Comparison of ENCODE assay signal across 1 cellular context in the genomic region with DNA sequence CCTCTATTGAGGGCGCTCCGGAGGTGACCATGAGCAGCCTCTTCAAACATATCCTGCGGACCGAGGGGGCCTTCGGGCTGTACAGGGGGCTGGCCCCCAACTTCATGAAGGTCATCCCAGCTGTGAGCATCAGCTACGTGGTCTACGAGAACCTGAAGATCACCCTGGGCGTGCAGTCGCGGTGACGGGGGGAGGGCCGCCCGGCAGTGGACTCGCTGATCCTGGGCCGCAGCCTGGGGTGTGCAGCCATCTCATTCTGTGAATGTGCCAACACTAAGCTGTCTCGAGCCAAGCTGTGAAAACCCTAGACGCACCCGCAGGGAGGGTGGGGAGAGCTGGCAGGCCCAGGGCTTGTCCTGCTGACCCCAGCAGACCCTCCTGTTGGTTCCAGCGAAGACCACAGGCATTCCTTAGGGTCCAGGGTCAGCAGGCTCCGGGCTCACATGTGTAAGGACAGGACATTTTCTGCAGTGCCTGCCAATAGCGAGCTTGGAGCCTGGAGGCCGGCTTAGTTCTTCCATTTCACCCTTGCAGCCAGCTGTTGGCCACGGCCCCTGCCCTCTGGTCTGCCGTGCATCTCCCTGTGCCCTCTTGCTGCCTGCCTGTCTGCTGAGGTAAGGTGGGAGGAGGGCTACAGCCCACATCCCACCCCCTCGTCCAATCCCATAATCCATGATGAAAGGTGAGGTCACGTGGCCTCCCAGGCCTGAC.
TF ChIP-seq lines count a peak whose summit lies in the region.

No MANE protein-coding gene starts in this region.

TF ChIP-seq in GM12878, 131 proteins besides CTCF, POLR2A, EP300 and RAD21:
- TF ChIP-seq ATF7 (IDR thresholded peaks at IDR 0.05; ENCODE audit: low read depth) (no peak), SREBF2 (IDR thresholded peaks at IDR 0.05; ENCODE audit: low read length) (no peak), NKRF (conservative IDR thresholded peaks at IDR 0.05) (no peak)
- TF ChIP-seq, protein P1, sequence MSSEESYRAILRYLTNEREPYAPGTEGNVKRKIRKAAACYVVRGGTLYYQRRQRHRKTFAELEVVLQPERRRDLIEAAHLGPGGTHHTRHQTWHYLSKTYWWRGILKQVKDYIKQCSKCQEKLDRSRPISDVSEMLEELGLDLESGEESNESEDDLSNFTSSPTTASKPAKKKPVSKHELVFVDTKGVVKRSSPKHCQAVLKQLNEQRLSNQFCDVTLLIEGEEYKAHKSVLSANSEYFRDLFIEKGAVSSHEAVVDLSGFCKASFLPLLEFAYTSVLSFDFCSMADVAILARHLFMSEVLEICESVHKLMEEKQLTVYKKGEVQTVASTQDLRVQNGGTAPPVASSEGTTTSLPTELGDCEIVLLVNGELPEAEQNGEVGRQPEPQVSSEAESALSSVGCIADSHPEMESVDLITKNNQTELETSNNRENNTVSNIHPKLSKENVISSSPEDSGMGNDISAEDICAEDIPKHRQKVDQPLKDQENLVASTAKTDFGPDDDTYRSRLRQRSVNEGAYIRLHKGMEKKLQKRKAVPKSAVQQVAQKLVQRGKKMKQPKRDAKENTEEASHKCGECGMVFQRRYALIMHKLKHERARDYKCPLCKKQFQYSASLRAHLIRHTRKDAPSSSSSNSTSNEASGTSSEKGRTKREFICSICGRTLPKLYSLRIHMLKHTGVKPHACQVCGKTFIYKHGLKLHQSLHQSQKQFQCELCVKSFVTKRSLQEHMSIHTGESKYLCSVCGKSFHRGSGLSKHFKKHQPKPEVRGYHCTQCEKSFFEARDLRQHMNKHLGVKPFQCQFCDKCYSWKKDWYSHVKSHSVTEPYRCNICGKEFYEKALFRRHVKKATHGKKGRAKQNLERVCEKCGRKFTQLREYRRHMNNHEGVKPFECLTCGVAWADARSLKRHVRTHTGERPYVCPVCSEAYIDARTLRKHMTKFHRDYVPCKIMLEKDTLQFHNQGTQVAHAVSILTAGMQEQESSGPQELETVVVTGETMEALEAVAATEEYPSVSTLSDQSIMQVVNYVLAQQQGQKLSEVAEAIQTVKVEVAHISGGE (CRISPR knock-in tag; IDR thresholded peaks at IDR 0.05) = no peak
